8 cellular contexts compared by ENCODE assay signal in the genomic region with DNA sequence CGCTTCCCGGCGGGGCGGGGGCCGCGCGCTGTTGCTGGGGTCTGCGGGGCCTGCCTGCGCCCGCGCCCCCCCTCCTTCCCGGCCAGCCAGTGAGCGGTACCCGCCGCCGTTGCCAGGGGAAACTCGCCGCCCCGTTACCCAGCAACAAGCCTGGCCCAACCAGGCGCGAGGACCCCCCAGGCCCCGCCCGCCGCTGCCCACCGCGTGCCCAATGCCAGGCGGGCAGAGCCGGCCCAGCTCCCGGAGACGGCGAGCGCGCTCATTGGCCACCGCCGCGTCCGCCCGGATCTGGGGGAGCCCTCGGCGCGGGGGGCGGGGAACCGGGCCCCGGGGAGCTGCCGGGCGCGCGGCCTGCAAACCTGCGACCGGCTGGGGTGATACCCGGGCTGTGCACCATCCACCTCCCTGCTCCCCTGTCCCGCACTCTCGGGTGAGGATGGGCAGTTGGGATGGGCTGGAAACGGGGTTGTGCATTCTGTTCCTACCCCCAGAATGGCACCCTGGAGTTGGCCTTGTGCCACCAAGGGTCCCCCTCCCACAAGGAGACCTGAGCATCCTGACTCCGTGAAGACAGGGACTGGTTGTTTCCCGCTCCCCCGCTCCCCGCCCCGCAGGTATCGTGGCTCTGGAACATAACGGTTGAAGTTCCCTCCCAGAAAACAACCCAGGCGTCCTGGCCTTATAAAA. TPM values are rescaled to one million over a fixed set of nuclear protein-coding genes. Genes with fewer than 3 reads are reported as not detected.
A peak's percentile ranks its signal among the peaks of the same experiment; 100 is the strongest.
DNase-seq lines count a peak whose midpoint lies in the region; ATAC-seq and TF ChIP-seq lines count a peak whose summit lies in the region.

No MANE protein-coding gene starts in this region.

- H2BK12ac ChIP-seq in trophoblast cell (ENCODE audit: low read length): peak overlapping the region; percentile 98

- H3K23ac ChIP-seq in trophoblast cell (ENCODE audit: low read length): no peak overlapping the region

- H3K79me2 ChIP-seq in trophoblast cell (ENCODE audit: control insufficient read depth, insufficient read depth, low read length, poor library complexity) (peaks cover 2% of the 10 kb centered on the region), PC-3 (ENCODE audit: low read length) (no peaks in the 10 kb centered on the region)

- H3K9ac ChIP-seq in ES-I3 (ENCODE audit: low read depth, low read length) (peak overlapping the region; percentile 65; the same call in 1 of the 2 replicates), trophoblast cell (ENCODE audit: low read length) (no peak overlapping the region), PC-3 (ENCODE audit: low read length) (no peak overlapping the region)

- ATAC-seq in PC-3 (no peak), omental fat pad (ENCODE audit: low FRiP score) (no peak)

- peak overlapping the region; percentile 47 for H3K4me3 ChIP-seq in trophoblast cell (ENCODE audit: low read depth, low read length)
- no peak overlapping the region for H3K4me3 ChIP-seq in PC-3 (ENCODE audit: low read length)

- H3K27me3 ChIP-seq in trophoblast cell (ENCODE audit: insufficient read depth, low read length) (peaks cover 7% of the 10 kb centered on the region), PC-3 (ENCODE audit: low read length) (no peaks in the 10 kb centered on the region)

- H4K12ac ChIP-seq in trophoblast cell (ENCODE audit: low read depth, low read length): no peak overlapping the region

- H3K9me3 ChIP-seq in ES-I3 (ENCODE audit: control insufficient read depth, insufficient read depth, low read length) (no peaks in the 10 kb centered on the region), trophoblast cell (ENCODE audit: insufficient read depth, low read depth, low read length) (peaks cover 6% of the 10 kb centered on the region), PC-3 (ENCODE audit: low read length) (no peaks in the 10 kb centered on the region)

- H3K79me1 ChIP-seq in trophoblast cell (ENCODE audit: low read length): peaks cover 14% of the 10 kb centered on the region

- H4K8ac ChIP-seq in trophoblast cell (ENCODE audit: low read depth, low read length): no peak overlapping the region

- H3K27ac ChIP-seq in trophoblast cell (ENCODE audit: low read depth, low read length) (no peak overlapping the region), PC-3 (ENCODE audit: low read length) (no peak overlapping the region)

- H2AFZ ChIP-seq in trophoblast cell (ENCODE audit: insufficient read depth, low read length, poor library complexity) (peak overlapping the region; percentile 23), PC-3 (ENCODE audit: low read length) (no peak overlapping the region)

- no peak for TF ChIP-seq CTCF in PC-3 (conservative IDR thresholded peaks at IDR 0.05; ENCODE audit: low read depth, low read length)
- no peak for TF ChIP-seq CTCF in omental fat pad (IDR thresholded peaks at IDR 0.05)

- peak overlapping the region; percentile 66 for H3K4me2 ChIP-seq in trophoblast cell (ENCODE audit: low read length)
- no peak overlapping the region for H3K4me2 ChIP-seq in PC-3 (ENCODE audit: low read length)

- peak overlapping the region; percentile 87 for H2AK5ac ChIP-seq in trophoblast cell (ENCODE audit: low read length)

- WGBS in trophoblast cell (ENCODE audit: extremely low coverage, insufficient coverage, insufficient read length): no CpG with 5 or more reads among the region's 62 CpGs

- DNase-seq in NCI-H2227 (lab: John Stamatoyannopoulos, UW; ENCODE audit: unreplicated experiment) (peak; percentile 92), activated gamma-delta T cell treated with Interleukin-2 at 50 U/mL for 16 hours (peak; percentile 65), germinal center (ENCODE audit: low spot score) (peak; percentile 57), trophoblast cell (no peak), PC-3 (no peak), RKO (ENCODE audit: low spot score) (no peak), omental fat pad (ENCODE audit: low spot score) (no peak)

- no peak overlapping the region for H2BK5ac ChIP-seq in trophoblast cell (ENCODE audit: low read depth, low read length, poor library complexity)

- H3F3A ChIP-seq in PC-3 (ENCODE audit: low read length, unreplicated experiment): peaks cover 3% of the 10 kb centered on the region

- H3K14ac ChIP-seq in trophoblast cell (ENCODE audit: low read length): peak overlapping the region; percentile 9

- no peak overlapping the region for H3K4ac ChIP-seq in trophoblast cell (ENCODE audit: low read depth, low read length)

- H4K91ac ChIP-seq in trophoblast cell (ENCODE audit: low read depth, low read length): peak overlapping the region; percentile 96

- H3K36me3 ChIP-seq in ES-I3 (ENCODE audit: insufficient read depth, low read length) (no peaks in the 10 kb centered on the region), trophoblast cell (ENCODE audit: control insufficient read depth in 1 of 2, insufficient read depth in 2 of 2, low read length in 2 of 2) (no peaks in the 10 kb centered on the region), PC-3 (ENCODE audit: low read depth, low read length) (no peaks in the 10 kb centered on the region; the same call in 1 of the 2 replicates)

- H3K18ac ChIP-seq in trophoblast cell (ENCODE audit: low read length): no peak overlapping the region

- POLR2A ChIA-PET in PC-3 (lab: Charles Lee; ENCODE audit: unreplicated experiment): no interaction called here

- H3K9me2 ChIP-seq in PC-3 (replicated peaks; ENCODE audit: low read length): no peaks in the 10 kb centered on the region

- peaks cover 17% of the 10 kb centered on the region for H3K4me1 ChIP-seq in ES-I3 (ENCODE audit: insufficient read depth, low read length)
- H3K4me1 ChIP-seq in trophoblast cell (ENCODE audit: control insufficient read depth in 1 of 2, insufficient read depth in 2 of 2, low read length in 2 of 2): peaks cover 23 to 24% of the 10 kb centered on the region in 2 experiments
- peaks cover 8% of the 10 kb centered on the region; the same call in 1 of the 2 replicates for H3K4me1 ChIP-seq in PC-3 (ENCODE audit: insufficient read depth, low read length)

- CTCF ChIA-PET in PC-3 (lab: Charles Lee): no interaction called here

- intact Hi-C loops in PC-3 (cut with micrococcal nuclease): loop anchor here (5.0 kb wide), 1 partner anchor 92 kb away; no protein-coding TSS in a partner anchor

- H2BK120ac ChIP-seq in trophoblast cell (ENCODE audit: insufficient read depth, low read length, poor library complexity): no peak overlapping the region

- no peaks in the 10 kb centered on the region for H4K20me1 ChIP-seq in PC-3 (ENCODE audit: low read length)

- BruUV-seq in PC-3 (replicated peaks; lab: Mats Ljungman, UMichigan): no TSS peak

RNA-seq across cellular contexts. Expression of gene BBC3, which starts 8.8 kb away (rescaled TPM):
- 11.7 and 11.8 TPM in 2 replicates for polyA plus RNA-seq in trophoblast cell (2013)
- total RNA-seq in PC-3 (2014; rRNA removed): 2.4 and 2.9 TPM in 2 replicates
- 1 to 10 TPM; 1.0 to 9.1 (median 1.8) TPM for total RNA-seq in omental fat pad

RNA-seq across cellular contexts. Expression of gene CCDC9, which starts 16.6 kb away (rescaled TPM):
- 57.9 and 62.1 TPM in 2 replicates for polyA plus RNA-seq in trophoblast cell (2013)
- total RNA-seq in PC-3 (2014; rRNA removed) (8.3 and 12.4 TPM in 2 replicates), omental fat pad (10 to 100 TPM in 2 of 4 donors, 1 to 10 TPM in 2; 8.2 to 16.7 (median 12.5) TPM)

RNA-seq across cellular contexts. Expression of gene INAFM1, which starts 34.9 kb away (rescaled TPM):
- 13.7 and 14.5 TPM in 2 replicates for polyA plus RNA-seq in trophoblast cell (2013)
- total RNA-seq in PC-3 (2014; rRNA removed) (2.5 and 5.1 TPM in 2 replicates), omental fat pad (1 to 10 TPM; 3.3 to 8.2 (median 5.7) TPM)

Comparison
In these comparisons a context has a peak if more than half of its experiments do, and no peak if none do; other contexts are left out.
1. DNase-seq: peak in NCI-H2227 (single experiment), activated gamma-delta T cell treated with Interleukin-2 at 50 U/mL for 16 hours (single experiment) and germinal center (single experiment); none in trophoblast cell (0 of 2), PC-3 (single experiment), RKO (single experiment) and omental fat pad (single experiment).